ENCODE assay signal across 18 cellular contexts in genomic region chr5:89697581-89697980, GRCh38.
"Had no signal": no experiment of that assay in that cellular context is flagged by ENCODE, and none has a peak within 500 bp of the region (broad histone marks: within the 10 kb centered on the region; RNA-seq: fewer than 3 reads in every experiment).

No MANE protein-coding gene starts in this region.

- H3K9me3 ChIP-seq: gastroesophageal sphincter, left ventricle myocardium inferior, mucosa of descending colon, neutrophil had no signal

- H3K27me3 ChIP-seq: gastroesophageal sphincter, neutrophil had no signal

- H3K4me1 ChIP-seq: gastroesophageal sphincter, left ventricle myocardium inferior had no signal

- H3K4me3 ChIP-seq: gastroesophageal sphincter, left ventricle myocardium inferior, mucosa of descending colon had no signal

- DNase-seq: activated CD4-positive, CD25-positive, alpha-beta regulatory T cell treated with anti-CD3 and anti-CD28 coated beads, Interleukin-2, amount 50 U/mL, for 72 hours; activated naive CD4-positive, alpha-beta T cell treated with Interleukin-2 at 50 U/mL for 16 hours; activated naive CD8-positive, alpha-beta T cell treated with anti-CD3 and anti-CD28 coated beads, Interleukin-2, amount 50 U/mL, for 24 hours; activated T-cell treated with anti-CD3 and anti-CD28 coated beads for 4 hours; aorta; dermis blood vessel endothelial cell; effector memory CD8-positive, alpha-beta T cell; erythroblast; left ventricle myocardium inferior; mucosa of descending colon; naive thymus-derived CD4-positive, alpha-beta T cell; retina; stimulated activated CD4-positive, alpha-beta T cell treated with anti-CD3 and anti-CD28 coated beads, Interleukin-2, amount 100 ng/mL, for 48 hours; T1000 had no signal

- H3K27ac ChIP-seq: gastroesophageal sphincter, left ventricle myocardium inferior, neutrophil had no signal

- ATAC-seq: activated naive CD8-positive, alpha-beta T cell treated with anti-CD3 and anti-CD28 coated beads, Interleukin-2, amount 50 U/mL, for 24 hours; activated T-helper 17 cell treated with anti-CD3 and anti-CD28 coated beads, Interleukin-2, amount 50 U/mL, for 72 hours; effector memory CD8-positive, alpha-beta T cell; gastroesophageal sphincter; mucosa of descending colon; naive thymus-derived CD4-positive, alpha-beta T cell; stimulated activated memory B cell treated with anti-CD40 and anti-IgM and Interleukin-4, amounts not matched to agents 10 μg/mL and 1 μg/mL and 100 μg/mL, for 72 hours had no signal

- H3K36me3 ChIP-seq: gastroesophageal sphincter, left ventricle myocardium inferior, neutrophil had no signal
